ENCODE assay signal across 14 cellular contexts in genomic region chr12:77553976-77554619, GRCh38.
DNase-seq lines count a peak whose midpoint lies in the region; ATAC-seq and TF ChIP-seq lines count a peak whose summit lies in the region.
"Had no signal": no experiment of that assay in that cellular context is flagged by ENCODE, and none has a peak within 500 bp of the region (broad histone marks: within the 10 kb centered on the region; RNA-seq: fewer than 3 reads in every experiment).

No MANE protein-coding gene starts in this region.

- no peaks in the 10 kb centered on the region for H3K36me3 Mint-ChIP-seq in GM23338 (ENCODE audit: low read depth)
- H3K36me3 Mint-ChIP-seq: naive B cell had no signal

- no peak overlapping the region for H3K4me3 ChIP-seq in GM23338

- no peaks in the 10 kb centered on the region for H3K4me1 Mint-ChIP-seq in GM23338
- H3K4me1 Mint-ChIP-seq: naive B cell had no signal

- in situ Hi-C loops in GM13977 (cut with MboI; ENCODE audit: low pct_unique_long_range_greater_than_20kb, low sequenced_read_pairs, unreplicated experiment): no loop called here

- ATAC-seq in GM19395 (IDR thresholded peaks at IDR 0.05; ENCODE audit: unreplicated experiment) (peak; percentile 100), HG02759 (IDR thresholded peaks at IDR 0.05; ENCODE audit: unreplicated experiment) (peak; percentile 99), HG03432 (IDR thresholded peaks at IDR 0.05; ENCODE audit: unreplicated experiment) (peak; percentile 100), GM23338 (no peak)

- no peaks in the 10 kb centered on the region for H3K9me2 ChIP-seq in GM23338 (ENCODE audit: insufficient read depth)
- H3K9me2 ChIP-seq: SK-N-SH had no signal

- H3K79me2 ChIP-seq in GM23338 (replicated peaks; ENCODE audit: insufficient read depth): no peaks in the 10 kb centered on the region

- H3K9me3 Mint-ChIP-seq in GM23338: no peaks in the 10 kb centered on the region

- H2AFZ ChIP-seq in GM23338: no peak overlapping the region

- no peaks in the 10 kb centered on the region for H3K36me3 ChIP-seq in GM23338 (ENCODE audit: insufficient read depth)

- H3K27ac ChIP-seq in GM23338 (ENCODE audit: low read depth): no peak overlapping the region

- H3K27me3 ChIP-seq in GM23338 (ENCODE audit: insufficient read depth): no peaks in the 10 kb centered on the region

- no peaks in the 10 kb centered on the region for H3K4me1 ChIP-seq in GM23338 (ENCODE audit: insufficient read depth)

- TF ChIP-seq CTCF in GM13977 (IDR thresholded peaks at IDR 0.05; ENCODE audit: extremely low read depth, insufficient read depth, missing control alignments) (no peak), GM23338 (conservative IDR thresholded peaks at IDR 0.05; ENCODE audit: low read depth in 2 of 2) (no peak)

- DNase-seq in GM13977 (ENCODE audit: low spot score) (peak; percentile 35), GM23338 (ENCODE audit: low spot score) (no peak), islet precursor cell (no peak)
- DNase-seq in stimulated activated CD4-positive, alpha-beta T cell treated with anti-CD3 and anti-CD28 coated beads, Interleukin-2, amount 100 ng/mL, for 24 hours: no peak
- no peak for DNase-seq in activated effector memory CD4-positive, alpha-beta T cell treated with anti-CD3 and anti-CD28 coated beads, Interleukin-2, amount 50 U/mL, for 16 hours
- DNase-seq: activated gamma-delta T cell, AML-193, cerebellar nuclear complex, naive B cell, NCI-H748 treated with DMSO at 0.1 percent for 48 hours, SK-N-SH had no signal

- no peaks in the 10 kb centered on the region for H3F3A ChIP-seq in GM23338 (replicated peaks; ENCODE audit: low read depth)

- no peak overlapping the region for H3K4me2 ChIP-seq in GM23338
- H3K4me2 ChIP-seq: SK-N-SH had no signal

- no peak overlapping the region for H3K4me3 Mint-ChIP-seq in GM23338
- H3K4me3 Mint-ChIP-seq: naive B cell had no signal

- H3K27ac Mint-ChIP-seq in GM23338: no peak overlapping the region
- H3K27ac Mint-ChIP-seq: naive B cell had no signal

- no peaks in the 10 kb centered on the region for H4K20me1 ChIP-seq in GM23338 (replicated peaks; ENCODE audit: insufficient read depth)

- H3K27me3 Mint-ChIP-seq in GM23338 (ENCODE audit: insufficient read depth, low read depth, poor library complexity): no peaks in the 10 kb centered on the region
- H3K27me3 Mint-ChIP-seq: naive B cell had no signal

TF ChIP-seq in GM23338, 12 proteins besides CTCF, POLR2A, EP300 and RAD21:
- TF ChIP-seq ZNF331 (CRISPR knock-in tag; IDR thresholded peaks at IDR 0.05; ENCODE audit: low read depth): no peak
- no peak for TF ChIP-seq CREB1 (CRISPR knock-in tag; IDR thresholded peaks at IDR 0.05; ENCODE audit: low read depth)
TF ChIP-seq in GM23338: peak in this region for 0.
